Comparison of ENCODE assay signal across 9 cellular contexts in the genomic region with DNA sequence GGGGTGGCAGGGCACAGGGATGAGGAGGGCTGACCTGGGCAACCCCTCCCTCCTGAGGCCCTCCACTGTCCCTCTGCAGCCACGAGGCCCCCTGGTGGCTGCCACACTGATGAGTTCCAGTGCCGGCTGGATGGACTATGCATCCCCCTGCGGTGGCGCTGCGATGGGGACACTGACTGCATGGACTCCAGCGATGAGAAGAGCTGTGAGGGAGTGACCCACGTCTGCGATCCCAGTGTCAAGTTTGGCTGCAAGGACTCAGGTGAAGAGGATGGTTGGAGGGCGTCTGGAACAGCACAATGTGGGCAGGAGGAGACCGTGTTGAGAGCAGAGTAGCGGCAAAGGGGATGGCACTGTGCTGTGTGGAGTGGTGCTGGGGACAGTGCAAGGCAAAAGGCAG. TPM values are rescaled to one million over a fixed set of nuclear protein-coding genes. Genes with fewer than 3 reads are reported as not detected.
DNase-seq lines count a peak whose midpoint lies in the region; ATAC-seq and TF ChIP-seq lines count a peak whose summit lies in the region.
"Had no signal": no experiment of that assay in that cellular context is flagged by ENCODE, and none has a peak within 500 bp of the region (broad histone marks: within the 10 kb centered on the region; RNA-seq: fewer than 3 reads in every experiment).

No MANE protein-coding gene starts in this region.

- no peak overlapping the region for H2AFZ ChIP-seq in Loucy (ENCODE audit: low read length)

- H3K9ac ChIP-seq in Loucy (ENCODE audit: low read depth, low read length, poor library complexity, severe bottlenecking): no peak overlapping the region
- H3K9ac ChIP-seq in liver (ENCODE audit: low read depth in 1 of 2, low read length in 2 of 2): no peak overlapping the region

- H3F3A ChIP-seq in Loucy (ENCODE audit: low read depth): no peaks in the 10 kb centered on the region

- H3K27me3 ChIP-seq in Loucy (ENCODE audit: insufficient read depth, low read length, poor library complexity, severe bottlenecking) (no peaks in the 10 kb centered on the region), liver (ENCODE audit: control insufficient read depth in 4 of 4, insufficient read depth in 4 of 4, low read length in 3 of 4) (no peaks in the 10 kb centered on the region)
- H3K27me3 ChIP-seq: SJSA1 had no signal

- TF ChIP-seq RAD21 in liver (IDR thresholded peaks at IDR 0.05): peak; percentile 54 to 77

- in situ Hi-C loops in astrocyte of the spinal cord (cut with HindIII; ENCODE audit: low sequenced_read_pairs): loop anchor here (5.0 kb wide), 1 partner anchor 41 kb away; no protein-coding TSS in a partner anchor

- H3K9me2 ChIP-seq in Loucy (replicated peaks; ENCODE audit: low read depth, low read length): no peaks in the 10 kb centered on the region

- H3K27ac ChIP-seq in liver (ENCODE audit: low read depth in 1 of 2, low read length in 2 of 2): no peak overlapping the region
- H3K27ac ChIP-seq: SJSA1 had no signal

- no peak for ATAC-seq in HG02798 (IDR thresholded peaks at IDR 0.05; ENCODE audit: poor library complexity, unreplicated experiment)
- ATAC-seq in HG02678 (IDR thresholded peaks at IDR 0.05; ENCODE audit: unreplicated experiment): no peak

- H3K9me3 ChIP-seq in Loucy (ENCODE audit: insufficient read depth, low read depth, low read length): no peaks in the 10 kb centered on the region
- H3K9me3 ChIP-seq in liver (ENCODE audit: control insufficient read depth in 4 of 4, low read length in 3 of 4): no peaks in the 10 kb centered on the region
- H3K9me3 ChIP-seq: SJSA1 had no signal

- H3K4me3 ChIP-seq in Loucy (ENCODE audit: low read length, poor library complexity, severe bottlenecking) (no peak overlapping the region), astrocyte of the spinal cord (ENCODE audit: low read depth, low read length) (no peak overlapping the region), liver (ENCODE audit: low read depth in 1 of 3, low read length in 3 of 3) (no peak overlapping the region)
- H3K4me3 ChIP-seq: SJSA1 had no signal

- WGBS in liver: 69% methylated on average over 11 of the region's 11 CpGs

- no peaks in the 10 kb centered on the region for H3K4me1 ChIP-seq in Loucy (ENCODE audit: insufficient read depth, low read length, poor library complexity, severe bottlenecking)
- H3K4me1 ChIP-seq in liver (ENCODE audit: control insufficient read depth in 4 of 4, insufficient read depth in 4 of 4, low read length in 3 of 4): no peaks in the 10 kb centered on the region
- H3K4me1 ChIP-seq: SJSA1 had no signal

- TF ChIP-seq CTCF in Loucy (conservative IDR thresholded peaks at IDR 0.05; ENCODE audit: low read length): peak; percentile 86
- TF ChIP-seq CTCF in astrocyte of the spinal cord (IDR thresholded peaks at IDR 0.05; ENCODE audit: low read depth, low read length): peak; percentile 67
- peak; percentile 35 for TF ChIP-seq CTCF in liver (IDR thresholded peaks at IDR 0.05; ENCODE audit: low read depth, low read length, missing input control)

- no peaks in the 10 kb centered on the region for H3K79me2 ChIP-seq in Loucy (ENCODE audit: insufficient read depth, low read length)

- H3K36me3 ChIP-seq in Loucy (ENCODE audit: insufficient read depth, low read length): no peaks in the 10 kb centered on the region
- peaks cover 26 to 89% (median 46%) of the 10 kb centered on the region in 4 donors for H3K36me3 ChIP-seq in liver (ENCODE audit: control insufficient read depth in 4 of 4, insufficient read depth in 3 of 4, low read depth in 1 of 4, low read length in 3 of 4)

- DNase-seq in EL (peak; percentile 23), astrocyte of the spinal cord (ENCODE audit: low read depth, low spot score) (no peak), NCI-H345 (lab: John Stamatoyannopoulos, UW) (no peak), NCI-H2227 (lab: John Stamatoyannopoulos, UW; ENCODE audit: unreplicated experiment) (no peak)

- no peak overlapping the region for H3K4me2 ChIP-seq in Loucy (ENCODE audit: low read depth, low read length, poor library complexity, severe bottlenecking)

- H4K20me1 ChIP-seq in Loucy (ENCODE audit: insufficient read depth, low read length, poor library complexity, severe bottlenecking): no peaks in the 10 kb centered on the region

TF ChIP-seq in liver, 16 proteins besides CTCF, POLR2A, EP300 and RAD21:
- TF ChIP-seq SP1 (IDR thresholded peaks at IDR 0.05) (no peak), HNF4A (conservative IDR thresholded peaks at IDR 0.05) (no peak), RXRA (IDR thresholded peaks at IDR 0.05) (no peak), FOXA1 (IDR thresholded peaks at IDR 0.05) (no peak), NR2F2 (IDR thresholded peaks at IDR 0.05) (no peak)
- TF ChIP-seq, protein P1, sequence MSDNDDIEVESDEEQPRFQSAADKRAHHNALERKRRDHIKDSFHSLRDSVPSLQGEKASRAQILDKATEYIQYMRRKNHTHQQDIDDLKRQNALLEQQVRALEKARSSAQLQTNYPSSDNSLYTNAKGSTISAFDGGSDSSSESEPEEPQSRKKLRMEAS (IDR thresholded peaks at IDR 0.05): no peak

RNA-seq across cellular contexts. Expression of a gene that starts 25.7 kb away (rescaled TPM):
- not detected for total RNA-seq in liver
- polyA plus RNA-seq in liver: not detected
- total RNA-seq: SJSA1 had no signal

RNA-seq across cellular contexts. Expression of a gene that starts 43.5 kb away (rescaled TPM):
- not detected for total RNA-seq in liver
- under 1 TPM in 1 of 2 donors, not detected in 1; 0.15 TPM for polyA plus RNA-seq in liver

RNA-seq across cellular contexts. Expression of a gene that starts 44.8 kb away (rescaled TPM):
- total RNA-seq in liver: 100 to 1,000 TPM; 151 to 375 TPM
- polyA plus RNA-seq in liver: 100 to 1,000 TPM in 1 of 2 donors, 10 to 100 TPM in 1; 87.5 to 127 TPM

RNA-seq across cellular contexts. Expression of a gene that starts 56.4 kb away (rescaled TPM):
- total RNA-seq in liver: 100 to 1,000 TPM in 1 of 2 donors, 10 to 100 TPM in 1; 66.7 to 236 TPM
- 100 to 1,000 TPM; 121 to 276 TPM for polyA plus RNA-seq in liver

Comparison
In these comparisons a context has a peak if more than half of its experiments do, and no peak if none do; other contexts are left out.
1. CTCF ChIP-seq: peak in every context shown above with its lines; median percentile 86 in Loucy; 67 in astrocyte of the spinal cord; 35 in liver.